28 cellular contexts compared by ENCODE assay signal in genomic region chr3:107737909-107738308, GRCh38.
"Had no signal": no experiment of that assay in that cellular context is flagged by ENCODE, and none has a peak within 500 bp of the region (broad histone marks: within the 10 kb centered on the region; RNA-seq: fewer than 3 reads in every experiment).

No MANE protein-coding gene starts in this region.

- ATAC-seq: activated naive CD4-positive, alpha-beta T cell treated with anti-CD3 and anti-CD28 coated beads, Interleukin-2, amount 50 U/mL, for 72 hours; activated T-cell treated with anti-CD3 and anti-CD28 coated beads, Interleukin-2, amount 50 U/mL, for 72 hours; esophagus mucosa; gastrocnemius medialis; heart right ventricle; WTC11 had no signal

- DNase-seq: activated CD4-positive, alpha-beta memory T cell treated with anti-CD3 and anti-CD28 coated beads, Interleukin-2, amount 10 ng/mL, durations not matched to agents 7 days and 5 days; activated CD4-positive, alpha-beta T cell treated with anti-CD3 and anti-CD28 coated beads for 1 hour; activated CD4-positive, alpha-beta T cell treated with anti-CD3 and anti-CD28 coated beads for 4 hours; activated CD4-positive, alpha-beta T cell treated with anti-CD3 and anti-CD28 coated beads, Interleukin-2, amount 10 ng/mL, durations not matched to agents 7 days and 5 days; activated CD4-positive, alpha-beta T cell treated with anti-CD3 and anti-CD28 coated beads, Interleukin-2, amount 50 U/mL, for 4 hours; activated CD8-positive, alpha-beta memory T cell treated with anti-CD3 and anti-CD28 coated beads, Interleukin-2, amount 50 U/mL, for 48 hours; activated gamma-delta T cell; activated naive CD4-positive, alpha-beta T cell; activated naive CD4-positive, alpha-beta T cell treated with anti-CD3 and anti-CD28 coated beads, Interleukin-2, amount 10 ng/mL, durations not matched to agents 7 days and 5 days; activated naive CD8-positive, alpha-beta T cell treated with anti-CD3 and anti-CD28 coated beads, Interleukin-2, amount 10 ng/mL, durations not matched to agents 7 days and 5 days; activated T-cell treated with anti-CD3 and anti-CD28 coated beads for 4 hours; activated T-cell treated with anti-CD3 and anti-CD28 coated beads, Interleukin-2, amount 50 U/mL, for 24 hours; activated T-cell treated with anti-CD3 and anti-CD28 coated beads, Interleukin-2, amount 50 U/mL, for 72 hours; anterior cingulate cortex; brain microvascular endothelial cell; caudate nucleus; colonic mucosa; effector CD8-positive, alpha-beta T cell; foreskin fibroblast; gastrocnemius medialis; heart right ventricle; T-helper 2 cell had no signal

- H3K27ac ChIP-seq: brain microvascular endothelial cell, colonic mucosa, gastrocnemius medialis, heart right ventricle, hepatocyte, VCaP had no signal

- H3K9me3 ChIP-seq: colonic mucosa, gastrocnemius medialis, heart right ventricle had no signal

- H3K4me1 ChIP-seq: colonic mucosa had no signal

- FAIRE-seq: astrocyte had no signal

- H3K4me2 ChIP-seq: hepatocyte had no signal

- H3K4me3 ChIP-seq: colonic mucosa, gastrocnemius medialis, heart right ventricle, hepatocyte had no signal
